Comparison of ENCODE assay signal across 5 cellular contexts in genomic region chr6:63935732-63936131, GRCh38.
"Had no signal": no experiment of that assay in that cellular context is flagged by ENCODE, and none has a peak within 500 bp of the region (broad histone marks: within the 10 kb centered on the region; RNA-seq: fewer than 3 reads in every experiment).

No MANE protein-coding gene starts in this region.

- H3K27ac Mint-ChIP-seq: GM23338, H9 had no signal

- H3K9me3 Mint-ChIP-seq: GM23338, H9 had no signal

- H3K4me2 ChIP-seq: GM23338 had no signal

- H3K4me1 Mint-ChIP-seq: GM23338, H9 had no signal

- H3K4me3 ChIP-seq: GM23338, K562 had no signal

- ATAC-seq: GM23338, K562 had no signal

- DNase-seq: H9, HCEC 1CT, IMR-90 had no signal

- H3K4me3 Mint-ChIP-seq: GM23338, H9 had no signal
